2 cellular contexts compared by ENCODE assay signal in the genomic region with DNA sequence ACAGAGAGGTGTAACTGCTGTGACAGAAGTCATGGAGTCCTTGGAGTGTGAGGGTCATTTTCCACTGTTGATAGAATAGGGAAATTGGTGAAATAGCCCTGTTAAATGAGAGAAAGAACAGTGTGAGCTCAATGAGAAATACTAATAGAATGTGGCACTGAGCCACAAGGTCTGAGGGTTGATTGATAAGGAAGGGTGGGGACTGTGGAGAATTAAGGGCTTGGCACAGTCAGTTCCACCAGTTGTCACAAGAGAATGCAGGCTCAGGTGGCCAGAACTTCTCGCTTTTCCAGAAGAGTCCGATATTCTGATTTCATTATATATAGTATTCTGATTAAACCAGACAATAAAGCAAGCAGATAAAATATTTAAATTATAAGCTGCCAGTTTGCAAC.
TF ChIP-seq lines count a peak whose summit lies in the region.

No MANE protein-coding gene starts in this region.

TF ChIP-seq in HCT116, 20 proteins besides CTCF, POLR2A, EP300 and RAD21:
- TF ChIP-seq SIN3A (IDR thresholded peaks at IDR 0.05; ENCODE audit: low read depth) (no peak), POLR2AphosphoS5 (IDR thresholded peaks at IDR 0.05; ENCODE audit: low read depth, low read length) (no peak), FOSL1 (IDR thresholded peaks at IDR 0.05; ENCODE audit: low read depth) (no peak), CBX3 (IDR thresholded peaks at IDR 0.05; ENCODE audit: low read depth) (no peak), TCF7L2 (IDR thresholded peaks at IDR 0.05; ENCODE audit: borderline replicate concordance, extremely low read depth, insufficient read depth, insufficient read length) (no peak), YY1 (IDR thresholded peaks at IDR 0.05; ENCODE audit: extremely low read depth, insufficient replicate concordance, low read depth, low read length) (no peak), SRF (IDR thresholded peaks at IDR 0.05; ENCODE audit: low read depth) (no peak), EZH2 (IDR thresholded peaks at IDR 0.05) (no peak), SP1 (IDR thresholded peaks at IDR 0.05; ENCODE audit: low read depth) (no peak), EZH2phosphoT487 (IDR thresholded peaks at IDR 0.05; ENCODE audit: borderline replicate concordance) (no peak), CEBPB (IDR thresholded peaks at IDR 0.05; ENCODE audit: low read depth) (no peak), ZNF274 (IDR thresholded peaks at IDR 0.05; ENCODE audit: low read depth, low read length) (no peak), ELF1 (IDR thresholded peaks at IDR 0.05; ENCODE audit: borderline replicate concordance, low read depth) (no peak)
- TF ChIP-seq, protein P1, sequence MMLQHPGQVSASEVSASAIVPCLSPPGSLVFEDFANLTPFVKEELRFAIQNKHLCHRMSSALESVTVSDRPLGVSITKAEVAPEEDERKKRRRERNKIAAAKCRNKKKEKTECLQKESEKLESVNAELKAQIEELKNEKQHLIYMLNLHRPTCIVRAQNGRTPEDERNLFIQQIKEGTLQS (IDR thresholded peaks at IDR 0.05): no peak
- TF ChIP-seq, protein P2, sequence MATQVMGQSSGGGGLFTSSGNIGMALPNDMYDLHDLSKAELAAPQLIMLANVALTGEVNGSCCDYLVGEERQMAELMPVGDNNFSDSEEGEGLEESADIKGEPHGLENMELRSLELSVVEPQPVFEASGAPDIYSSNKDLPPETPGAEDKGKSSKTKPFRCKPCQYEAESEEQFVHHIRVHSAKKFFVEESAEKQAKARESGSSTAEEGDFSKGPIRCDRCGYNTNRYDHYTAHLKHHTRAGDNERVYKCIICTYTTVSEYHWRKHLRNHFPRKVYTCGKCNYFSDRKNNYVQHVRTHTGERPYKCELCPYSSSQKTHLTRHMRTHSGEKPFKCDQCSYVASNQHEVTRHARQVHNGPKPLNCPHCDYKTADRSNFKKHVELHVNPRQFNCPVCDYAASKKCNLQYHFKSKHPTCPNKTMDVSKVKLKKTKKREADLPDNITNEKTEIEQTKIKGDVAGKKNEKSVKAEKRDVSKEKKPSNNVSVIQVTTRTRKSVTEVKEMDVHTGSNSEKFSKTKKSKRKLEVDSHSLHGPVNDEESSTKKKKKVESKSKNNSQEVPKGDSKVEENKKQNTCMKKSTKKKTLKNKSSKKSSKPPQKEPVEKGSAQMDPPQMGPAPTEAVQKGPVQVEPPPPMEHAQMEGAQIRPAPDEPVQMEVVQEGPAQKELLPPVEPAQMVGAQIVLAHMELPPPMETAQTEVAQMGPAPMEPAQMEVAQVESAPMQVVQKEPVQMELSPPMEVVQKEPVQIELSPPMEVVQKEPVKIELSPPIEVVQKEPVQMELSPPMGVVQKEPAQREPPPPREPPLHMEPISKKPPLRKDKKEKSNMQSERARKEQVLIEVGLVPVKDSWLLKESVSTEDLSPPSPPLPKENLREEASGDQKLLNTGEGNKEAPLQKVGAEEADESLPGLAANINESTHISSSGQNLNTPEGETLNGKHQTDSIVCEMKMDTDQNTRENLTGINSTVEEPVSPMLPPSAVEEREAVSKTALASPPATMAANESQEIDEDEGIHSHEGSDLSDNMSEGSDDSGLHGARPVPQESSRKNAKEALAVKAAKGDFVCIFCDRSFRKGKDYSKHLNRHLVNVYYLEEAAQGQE (IDR thresholded peaks at IDR 0.05; ENCODE audit: low read depth): no peak
- TF ChIP-seq, protein P3, sequence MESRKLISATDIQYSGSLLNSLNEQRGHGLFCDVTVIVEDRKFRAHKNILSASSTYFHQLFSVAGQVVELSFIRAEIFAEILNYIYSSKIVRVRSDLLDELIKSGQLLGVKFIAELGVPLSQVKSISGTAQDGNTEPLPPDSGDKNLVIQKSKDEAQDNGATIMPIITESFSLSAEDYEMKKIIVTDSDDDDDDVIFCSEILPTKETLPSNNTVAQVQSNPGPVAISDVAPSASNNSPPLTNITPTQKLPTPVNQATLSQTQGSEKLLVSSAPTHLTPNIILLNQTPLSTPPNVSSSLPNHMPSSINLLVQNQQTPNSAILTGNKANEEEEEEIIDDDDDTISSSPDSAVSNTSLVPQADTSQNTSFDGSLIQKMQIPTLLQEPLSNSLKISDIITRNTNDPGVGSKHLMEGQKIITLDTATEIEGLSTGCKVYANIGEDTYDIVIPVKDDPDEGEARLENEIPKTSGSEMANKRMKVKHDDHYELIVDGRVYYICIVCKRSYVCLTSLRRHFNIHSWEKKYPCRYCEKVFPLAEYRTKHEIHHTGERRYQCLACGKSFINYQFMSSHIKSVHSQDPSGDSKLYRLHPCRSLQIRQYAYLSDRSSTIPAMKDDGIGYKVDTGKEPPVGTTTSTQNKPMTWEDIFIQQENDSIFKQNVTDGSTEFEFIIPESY (IDR thresholded peaks at IDR 0.05; ENCODE audit: extremely low read depth, insufficient replicate concordance, low read length): no peak
TF ChIP-seq in HCT116: peak in this region for 0.

TF ChIP-seq in SK-N-SH, 30 proteins besides CTCF, POLR2A, EP300 and RAD21:
- TF ChIP-seq RFX5 (IDR thresholded peaks at IDR 0.05; ENCODE audit: low read length): no peak
- no peak for TF ChIP-seq YY1 (IDR thresholded peaks at IDR 0.05; ENCODE audit: low read depth)
- no peak for TF ChIP-seq TEAD4 (IDR thresholded peaks at IDR 0.05; ENCODE audit: borderline replicate concordance, insufficient read depth)
- TF ChIP-seq EZH2phosphoT487 (IDR thresholded peaks at IDR 0.05; ENCODE audit: borderline replicate concordance, low read depth): no peak
- TF ChIP-seq, protein P4, sequence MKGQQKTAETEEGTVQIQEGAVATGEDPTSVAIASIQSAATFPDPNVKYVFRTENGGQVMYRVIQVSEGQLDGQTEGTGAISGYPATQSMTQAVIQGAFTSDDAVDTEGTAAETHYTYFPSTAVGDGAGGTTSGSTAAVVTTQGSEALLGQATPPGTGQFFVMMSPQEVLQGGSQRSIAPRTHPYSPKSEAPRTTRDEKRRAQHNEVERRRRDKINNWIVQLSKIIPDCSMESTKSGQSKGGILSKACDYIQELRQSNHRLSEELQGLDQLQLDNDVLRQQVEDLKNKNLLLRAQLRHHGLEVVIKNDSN (IDR thresholded peaks at IDR 0.05; ENCODE audit: borderline replicate concordance, low read depth): no peak
- TF ChIP-seq GATA2 (CRISPR knock-in tag; IDR thresholded peaks at IDR 0.05): no peak
- TF ChIP-seq CHD2 (IDR thresholded peaks at IDR 0.05; ENCODE audit: low read length, partially characterized antibody): no peak
- no peak for TF ChIP-seq POLR2AphosphoS5 (IDR thresholded peaks at IDR 0.05; ENCODE audit: low read depth, low read length)
